In genomic region chr20:57213291-57213690, GRCh38 we compare ENCODE assay signal across 18 cellular contexts. TPM values are rescaled to one million over a fixed set of nuclear protein-coding genes. Genes with fewer than 3 reads are reported as not detected.
DNase-seq lines count a peak whose midpoint lies in the region; ATAC-seq, FAIRE-seq and TF ChIP-seq lines count a peak whose summit lies in the region.
"Had no signal": no experiment of that assay in that cellular context is flagged by ENCODE, and none has a peak within 500 bp of the region (broad histone marks: within the 10 kb centered on the region; RNA-seq: fewer than 3 reads in every experiment).

No MANE protein-coding gene starts in this region.

- H3K36me3 ChIP-seq in GM23338 (ENCODE audit: insufficient read depth) (no peaks in the 10 kb centered on the region), SJCRH30 (no peaks in the 10 kb centered on the region), keratinocyte (ENCODE audit: control insufficient read depth in 2 of 2, extremely low read depth in 1 of 2, insufficient read depth in 2 of 2, low read length in 2 of 2) (no peaks in the 10 kb centered on the region), smooth muscle cell (ENCODE audit: low read depth) (no peaks in the 10 kb centered on the region)
- H3K36me3 ChIP-seq: SJSA1 had no signal

- no peak overlapping the region for H3K4me2 ChIP-seq in GM23338
- H3K4me2 ChIP-seq in keratinocyte (ENCODE audit: control insufficient read depth, extremely low read depth, insufficient read depth, low read depth, low read length), result peak overlapping the region; percentile 58
- H3K4me2 ChIP-seq in smooth muscle cell, result no peak overlapping the region

- peak overlapping the region; percentile 39; the same call in 1 of the 2 replicates for H3K27ac ChIP-seq in GM23338 (ENCODE audit: low read depth)
- H3K27ac ChIP-seq in SJCRH30, result peak overlapping the region; percentile 86
- no peak overlapping the region for H3K27ac ChIP-seq in keratinocyte (ENCODE audit: control insufficient read depth, insufficient read depth, low read length)
- peak overlapping the region; percentile 78 for H3K27ac ChIP-seq in smooth muscle cell (ENCODE audit: low read depth)

- no peak overlapping the region for H3K27ac Mint-ChIP-seq in GM23338

- H3K9me3 ChIP-seq in SJCRH30 (replicated peaks), result no peaks in the 10 kb centered on the region
- no peaks in the 10 kb centered on the region for H3K9me3 ChIP-seq in keratinocyte (ENCODE audit: control insufficient read depth, low read depth, low read length)
- H3K9me3 ChIP-seq in smooth muscle cell (replicated peaks; ENCODE audit: low read depth), result no peaks in the 10 kb centered on the region
- H3K9me3 ChIP-seq: SJSA1 had no signal

- H3K79me2 ChIP-seq in GM23338 (replicated peaks; ENCODE audit: insufficient read depth), result no peaks in the 10 kb centered on the region
- H3K79me2 ChIP-seq in keratinocyte (ENCODE audit: control insufficient read depth, insufficient read depth, low read length), result no peaks in the 10 kb centered on the region
- no peaks in the 10 kb centered on the region for H3K79me2 ChIP-seq in smooth muscle cell (ENCODE audit: low read depth)

- no peaks in the 10 kb centered on the region; the same call in 2 of the 3 replicates for H3K36me3 Mint-ChIP-seq in GM23338 (ENCODE audit: low read depth)

- 96% methylated on average over 6 of the region's 6 CpGs for WGBS in smooth muscle cell (ENCODE audit: low lambda C conversion rate)

- no peaks in the 10 kb centered on the region for H3K9me2 ChIP-seq in GM23338 (ENCODE audit: insufficient read depth)

- H3K27me3 ChIP-seq in GM23338 (ENCODE audit: insufficient read depth), result no peaks in the 10 kb centered on the region
- no peaks in the 10 kb centered on the region for H3K27me3 ChIP-seq in SJCRH30
- H3K27me3 ChIP-seq in keratinocyte (ENCODE audit: control insufficient read depth, extremely low read depth, insufficient read depth, low read length), result peaks cover 44% of the 10 kb centered on the region
- no peaks in the 10 kb centered on the region for H3K27me3 ChIP-seq in smooth muscle cell (ENCODE audit: low read depth)
- H3K27me3 ChIP-seq: SJSA1 had no signal

- TF ChIP-seq CTCF in GM23338 (conservative IDR thresholded peaks at IDR 0.05; ENCODE audit: low read depth in 2 of 2) (no peak), keratinocyte (optimal IDR thresholded peaks at IDR 0.05 in 1 of 3, IDR thresholded peaks at IDR 0.05 in 1 of 3, conservative IDR thresholded peaks at IDR 0.05 in 1 of 3; ENCODE audit: extremely low read depth in 1 of 3, insufficient read depth in 2 of 3, low read length in 3 of 3) (no peak), smooth muscle cell (IDR thresholded peaks at IDR 0.05; ENCODE audit: borderline replicate concordance, insufficient read depth, poor library complexity, severe bottlenecking) (no peak)

- H2AFZ ChIP-seq in GM23338, result no peak overlapping the region
- no peak overlapping the region for H2AFZ ChIP-seq in keratinocyte (ENCODE audit: control insufficient read depth, low read length)
- no peak overlapping the region for H2AFZ ChIP-seq in smooth muscle cell (ENCODE audit: low read depth)

- H3F3A ChIP-seq in GM23338 (replicated peaks; ENCODE audit: low read depth), result no peaks in the 10 kb centered on the region
- H3F3A ChIP-seq in smooth muscle cell (ENCODE audit: low read depth), result peaks cover 6% of the 10 kb centered on the region

- dilution Hi-C loops in keratinocyte (cut with MboI; ENCODE audit: extremely low pct_ligation_motif_present, low sequenced_read_pairs), result no loop called here

- H3K4me3 Mint-ChIP-seq in GM23338, result no peak overlapping the region

- H3K9me3 Mint-ChIP-seq in GM23338, result no peaks in the 10 kb centered on the region

- H4K20me1 ChIP-seq in GM23338 (replicated peaks; ENCODE audit: insufficient read depth) (no peaks in the 10 kb centered on the region), keratinocyte (ENCODE audit: control insufficient read depth, extremely low read depth, insufficient read depth, low read length) (peaks cover 2% of the 10 kb centered on the region), smooth muscle cell (ENCODE audit: low read depth) (no peaks in the 10 kb centered on the region)

- no peak for DNase-seq in GM23338 (ENCODE audit: low spot score)
- no peak for DNase-seq in SJCRH30
- no peak for DNase-seq in keratinocyte (ENCODE audit: low read depth, low spot score)
- DNase-seq in smooth muscle cell (lab: John Stamatoyannopoulos, UW; ENCODE audit: unreplicated experiment), result no peak
- no peak for DNase-seq in hepatic stellate cell (ENCODE audit: low spot score)
- no peak for DNase-seq in NCI-H1694 (lab: John Stamatoyannopoulos, UW)
- DNase-seq: ACHN, HCEC 1CT, KG1, NCI-H187 treated with DMSO at 0.1 percent for 48 hours, NCI-H2227 treated with DMSO at 0.1 percent for 48 hours, NCI-H510A treated with DMSO at 0.1 percent for 48 hours, NCI-H774 had no signal

- H3K4me1 ChIP-seq in GM23338 (ENCODE audit: insufficient read depth) (peaks cover 16% of the 10 kb centered on the region), SJCRH30 (peaks cover 22% of the 10 kb centered on the region), keratinocyte (ENCODE audit: control insufficient read depth, extremely low read depth, insufficient read depth, low read length) (peaks cover 12% of the 10 kb centered on the region), smooth muscle cell (ENCODE audit: low read depth) (peaks cover 25% of the 10 kb centered on the region)

- no peaks in the 10 kb centered on the region for H3K9me1 ChIP-seq in keratinocyte (ENCODE audit: control insufficient read depth, extremely low read depth, insufficient read depth, low read length)

- no peak for FAIRE-seq in keratinocyte (lab: Jason Lieb, UNC)
- FAIRE-seq: G401.6, HepG2 had no signal

- ATAC-seq in GM23338 (no peak), HG03469 (IDR thresholded peaks at IDR 0.05; ENCODE audit: unreplicated experiment) (no peak), HG02588 (IDR thresholded peaks at IDR 0.05; ENCODE audit: unreplicated experiment) (no peak)

- no peak overlapping the region for H3K4me3 ChIP-seq in GM23338
- H3K4me3 ChIP-seq in SJCRH30, result peak overlapping the region; percentile 46; the same call in 1 of the 2 replicates
- no peak overlapping the region for H3K4me3 ChIP-seq in keratinocyte (ENCODE audit: control insufficient read depth in 2 of 3, extremely low read depth in 1 of 3, insufficient read depth in 2 of 3, low read depth in 1 of 3, low read length in 3 of 3)
- H3K4me3 ChIP-seq in smooth muscle cell, result no peak overlapping the region

- H3K27me3 Mint-ChIP-seq in GM23338 (ENCODE audit: insufficient read depth, low read depth, poor library complexity), result peaks cover 6% of the 10 kb centered on the region

- H3K9ac ChIP-seq in keratinocyte (ENCODE audit: control insufficient read depth, extremely low read depth, insufficient read depth, low read length) (peak overlapping the region; percentile 26), smooth muscle cell (ENCODE audit: low read depth) (peak overlapping the region; percentile 9)

- H3K4me1 Mint-ChIP-seq in GM23338, result peaks cover 25% of the 10 kb centered on the region

TF ChIP-seq in GM23338, 12 proteins besides CTCF, POLR2A, EP300 and RAD21 (continues in another document):
- TF ChIP-seq EZH2 (IDR thresholded peaks at IDR 0.05; ENCODE audit: low read depth, unreplicated experiment), result no peak

RNA-seq across cellular contexts. Expression of gene BMP7, which starts 53.1 kb away (rescaled TPM):
- 16.6 and 22.8 TPM in 2 replicates for total RNA-seq in GM23338 (2014; rRNA removed; shearing (Covaris generic))
- polyA plus RNA-seq in GM23338 (2016; fragmentation: Nextera tagmentation; extraction: Ambion mirVana), result 15.9 and 17.8 TPM in 2 replicates
- total RNA-seq in SJCRH30 (2014; rRNA removed; shearing (Covaris generic)), result 14.6 and 15.6 TPM in 2 replicates
- polyA plus RNA-seq in keratinocyte, result 0.29 to 1.1 TPM in 2 of 3 replicates, not detected in the other
- polyA plus RNA-seq in keratinocyte (2011; ENCODE audit: low read depth), result 0.76 TPM
- 0.38 and 0.44 TPM in 2 replicates for polyA plus RNA-seq in keratinocyte (2011; cell fraction: cytosol; rRNA removed)
- 0.37 and 1.2 TPM in 2 replicates for polyA plus RNA-seq in keratinocyte (2011; cell fraction: nucleus; rRNA removed)
- 0.11 and 0.97 TPM in 2 replicates for polyA plus RNA-seq in keratinocyte (2012; ENCODE audit: low replicate concordance)
- polyA minus RNA-seq in keratinocyte, result 0.54 to 3.0 TPM in 2 of 3 replicates, not detected in the other
- 1.3 TPM for polyA minus RNA-seq in keratinocyte (2011; cell fraction: cytosol; rRNA and poly(A)+ RNA removed)
- 0.53 and 1.3 TPM in 2 replicates for polyA minus RNA-seq in keratinocyte (2011; cell fraction: nucleus; rRNA and poly(A)+ RNA removed)
- 18.1 and 19.0 TPM in 2 replicates for total RNA-seq in smooth muscle cell
- polyA plus RNA-seq in smooth muscle cell, result 28.3 and 37.3 TPM in 2 replicates
- total RNA-seq: HepG2, SJSA1 had no signal
- polyA plus RNA-seq: HepG2 had no signal
